Comparison of ENCODE assay signal across 7 cellular contexts in genomic region chr9:96417051-96417586, GRCh38. TPM values are rescaled to one million over a fixed set of nuclear protein-coding genes. Genes with fewer than 3 reads are reported as not detected.
A peak's percentile ranks its signal among the peaks of the same experiment; 100 is the strongest.
DNase-seq lines count a peak whose midpoint lies in the region; ATAC-seq, FAIRE-seq and TF ChIP-seq lines count a peak whose summit lies in the region.

No MANE protein-coding gene starts in this region.

- no peaks in the 10 kb centered on the region for H3K9me3 ChIP-seq in liver (ENCODE audit: control insufficient read depth in 4 of 4, low read length in 3 of 4)

- DNase-seq in GM12891 (ENCODE audit: insufficient read length, low spot score) (peak; percentile 81), NCI-H526 treated with DMSO at 0.1 percent for 48 hours (lab: John Stamatoyannopoulos, UW) (peak; percentile 35)
- DNase-seq in activated CD4-positive, alpha-beta T cell treated with anti-CD3 and anti-CD28 coated beads, Interleukin-2, amount 50 U/mL, for 24 hours (ENCODE audit: low read depth in 1 of 2, low spot score in 1 of 2) = peak; percentile 89 to 90
- DNase-seq in stimulated activated CD4-positive, alpha-beta T cell treated with anti-CD3 and anti-CD28 coated beads, Interleukin-2, amount 100 ng/mL, for 48 hours = peak; percentile 86 to 87

- peak; percentile 74 for TF ChIP-seq POLR2A in GM12891 (IDR thresholded peaks at IDR 0.05; ENCODE audit: low read depth, low read length)

- intact Hi-C loops in dendritic cell treated with granulocyte-macrophage colony-stimulating factor and Interleukin-4, amounts not matched to agents 40 ng/mL and 50 ng/mL, for 4 days (cut with micrococcal nuclease) = loop anchor here (1.0 to 10.0 kb wide), 2 partner anchors 34 to 438 kb away; partner anchors contain the start of genes SLC35D2 and ZNF782

- H3K4me3 ChIP-seq in liver (ENCODE audit: low read depth in 1 of 3, low read length in 3 of 3) = peak overlapping the region; percentile 70 to 98 (median 98)

- peak; percentile 41 to 65 for TF ChIP-seq RAD21 in liver (IDR thresholded peaks at IDR 0.05)

- H3K9ac ChIP-seq in liver (ENCODE audit: low read depth in 1 of 2, low read length in 2 of 2) = peak overlapping the region; percentile 26 to 97

- peaks cover 6% of the 10 kb centered on the region for H3K36me3 Mint-ChIP-seq in dendritic cell treated with granulocyte-macrophage colony-stimulating factor and Interleukin-4, amounts not matched to agents 40 ng/mL and 50 ng/mL, for 4 days (ENCODE audit: low read depth)

- 1% methylated on average over 50 of the region's 50 CpGs for WGBS in liver

- H3K27ac ChIP-seq in liver (ENCODE audit: low read depth in 1 of 2, low read length in 2 of 2) = peak overlapping the region; percentile 80 to 97

- H3K4me1 Mint-ChIP-seq in dendritic cell treated with granulocyte-macrophage colony-stimulating factor and Interleukin-4, amounts not matched to agents 40 ng/mL and 50 ng/mL, for 4 days (ENCODE audit: low read depth) = peaks cover 33% of the 10 kb centered on the region

- H3K36me3 ChIP-seq in liver (ENCODE audit: control insufficient read depth in 4 of 4, insufficient read depth in 3 of 4, low read depth in 1 of 4, low read length in 3 of 4) = no peaks in the 10 kb centered on the region

- TF ChIP-seq CTCF in liver (IDR thresholded peaks at IDR 0.05; ENCODE audit: low read depth, low read length, missing input control) = no peak

- peak; percentile 20 for ATAC-seq in HG03139 (IDR thresholded peaks at IDR 0.05; ENCODE audit: unreplicated experiment)

- H3K27me3 Mint-ChIP-seq in dendritic cell treated with granulocyte-macrophage colony-stimulating factor and Interleukin-4, amounts not matched to agents 40 ng/mL and 50 ng/mL, for 4 days = no peaks in the 10 kb centered on the region

- no peaks in the 10 kb centered on the region for H3K9me3 Mint-ChIP-seq in dendritic cell treated with granulocyte-macrophage colony-stimulating factor and Interleukin-4, amounts not matched to agents 40 ng/mL and 50 ng/mL, for 4 days

- peak overlapping the region; percentile 82 for H3K4me3 Mint-ChIP-seq in dendritic cell treated with granulocyte-macrophage colony-stimulating factor and Interleukin-4, amounts not matched to agents 40 ng/mL and 50 ng/mL, for 4 days

- H3K4me1 ChIP-seq in liver (ENCODE audit: control insufficient read depth in 4 of 4, insufficient read depth in 4 of 4, low read length in 3 of 4) = peaks cover 4 to 31% (median 27%) of the 10 kb centered on the region in 4 donors

- H3K27me3 ChIP-seq in liver (ENCODE audit: control insufficient read depth in 4 of 4, insufficient read depth in 4 of 4, low read length in 3 of 4) = no peaks in the 10 kb centered on the region

- peak overlapping the region; percentile 97 for H3K27ac Mint-ChIP-seq in dendritic cell treated with granulocyte-macrophage colony-stimulating factor and Interleukin-4, amounts not matched to agents 40 ng/mL and 50 ng/mL, for 4 days

- FAIRE-seq in GM12891 (lab: Jason Lieb, UNC) = peak; percentile 89

TF ChIP-seq in GM12891, 5 proteins besides CTCF, POLR2A, EP300 and RAD21:
- TF ChIP-seq TAF1 (IDR thresholded peaks at IDR 0.05; ENCODE audit: low read depth, low read length) = peak; percentile 50; the same call in 1 of the 2 replicates
- TF ChIP-seq SPI1 (IDR thresholded peaks at IDR 0.05; ENCODE audit: low read depth, low read length) = no peak
- no peak for TF ChIP-seq PAX5 (IDR thresholded peaks at IDR 0.05; ENCODE audit: insufficient read depth, low read length, severe bottlenecking)
- TF ChIP-seq POU2F2 (IDR thresholded peaks at IDR 0.05; ENCODE audit: low read depth, low read length) = 0 out of 2 replicates have a peak, but pooled peaks have one; percentile 34
- no peak for TF ChIP-seq POLR2AphosphoS5 (IDR thresholded peaks at IDR 0.05; ENCODE audit: low read depth, low read length)

TF ChIP-seq in liver, 16 proteins besides CTCF, POLR2A, EP300 and RAD21:
- no peak for TF ChIP-seq ATF3 (IDR thresholded peaks at IDR 0.05)
- no peak for TF ChIP-seq FOXA2 (IDR thresholded peaks at IDR 0.05)
- peak in 1 of 2 donors; percentile 30 for TF ChIP-seq JUND (IDR thresholded peaks at IDR 0.05)
- no peak for TF ChIP-seq EGR1 (IDR thresholded peaks at IDR 0.05; ENCODE audit: low read depth in 2 of 2)
- peak; percentile 73 for TF ChIP-seq YY1 (IDR thresholded peaks at IDR 0.05)
- TF ChIP-seq SP1 (IDR thresholded peaks at IDR 0.05) = peak; percentile 55
- TF ChIP-seq RXRA (IDR thresholded peaks at IDR 0.05) = peak; percentile 65 to 68
- TF ChIP-seq GABPA (IDR thresholded peaks at IDR 0.05 in 1 of 2, conservative IDR thresholded peaks at IDR 0.05 in 1 of 2) = peak in 1 of 2 donors; percentile 71
- TF ChIP-seq TAF1 (conservative IDR thresholded peaks at IDR 0.05) = peak; percentile 86
- no peak for TF ChIP-seq ZBTB33 (IDR thresholded peaks at IDR 0.05)
- TF ChIP-seq NR2F2 (IDR thresholded peaks at IDR 0.05) = peak; percentile 18
- TF ChIP-seq MAX (IDR thresholded peaks at IDR 0.05) = no peak
- no peak for TF ChIP-seq HNF4G (IDR thresholded peaks at IDR 0.05)
- no peak for TF ChIP-seq FOXA1 (IDR thresholded peaks at IDR 0.05)
- TF ChIP-seq REST (IDR thresholded peaks at IDR 0.05) = peak; percentile 73
- TF ChIP-seq HNF4A (conservative IDR thresholded peaks at IDR 0.05) = peak; percentile 44 to 65

RNA-seq across cellular contexts. Expression of gene ZNF367, which starts 1.1 kb away (rescaled TPM):
- 4.2 TPM for polyA plus RNA-seq in GM12891 (2012; ENCODE audit: low read depth, missing spikeins)
- total RNA-seq in liver = 10 to 100 TPM in 1 of 2 donors, 1 to 10 TPM in 1; 1.8 to 18.1 TPM
- polyA plus RNA-seq in liver = 1 to 10 TPM in 1 of 2 donors, under 1 TPM in 1; 0.36 to 2.1 TPM

RNA-seq across cellular contexts. Expression of gene HABP4, which starts 32.9 kb away (rescaled TPM):
- 2.3 TPM for polyA plus RNA-seq in GM12891 (2012; ENCODE audit: low read depth, missing spikeins)
- 1 to 10 TPM; 2.6 to 3.3 TPM for total RNA-seq in liver
- 1 to 10 TPM; 1.1 to 4.0 TPM for polyA plus RNA-seq in liver

RNA-seq across cellular contexts. Expression of gene SLC35D2, which starts 33.6 kb away (rescaled TPM):
- 12.1 TPM for polyA plus RNA-seq in GM12891 (2012; ENCODE audit: low read depth, missing spikeins)
- 10 to 100 TPM; 27.9 to 44.6 TPM for total RNA-seq in liver
- polyA plus RNA-seq in liver = 10 to 100 TPM; 19.2 to 27.2 TPM

Comparison
In these comparisons a context has a peak if more than half of its experiments do, and no peak if none do; other contexts are left out.
1. Peak in every context shown above with its lines: DNase-seq, ATAC-seq, H3K4me3 ChIP-seq and H3K27ac ChIP-seq.
2. DNase-seq: peak in every context shown above with its lines; median percentile 90 in activated CD4-positive, alpha-beta T cell treated with anti-CD3 and anti-CD28 coated beads, Interleukin-2, amount 50 U/mL, for 24 hours; 86 in stimulated activated CD4-positive, alpha-beta T cell treated with anti-CD3 and anti-CD28 coated beads, Interleukin-2, amount 100 ng/mL, for 48 hours; 81 in GM12891; 35 in NCI-H526 treated with DMSO at 0.1 percent for 48 hours.